Comparison of ENCODE assay signal across 1 cellular context in genomic region chr16:69721441-69721957, GRCh38.
TF ChIP-seq lines count a peak whose summit lies in the region.

No MANE protein-coding gene starts in this region.

TF ChIP-seq in K562, 482 proteins besides CTCF, POLR2A, EP300 and RAD21 (continues in another document):
- TF ChIP-seq, protein P1, sequence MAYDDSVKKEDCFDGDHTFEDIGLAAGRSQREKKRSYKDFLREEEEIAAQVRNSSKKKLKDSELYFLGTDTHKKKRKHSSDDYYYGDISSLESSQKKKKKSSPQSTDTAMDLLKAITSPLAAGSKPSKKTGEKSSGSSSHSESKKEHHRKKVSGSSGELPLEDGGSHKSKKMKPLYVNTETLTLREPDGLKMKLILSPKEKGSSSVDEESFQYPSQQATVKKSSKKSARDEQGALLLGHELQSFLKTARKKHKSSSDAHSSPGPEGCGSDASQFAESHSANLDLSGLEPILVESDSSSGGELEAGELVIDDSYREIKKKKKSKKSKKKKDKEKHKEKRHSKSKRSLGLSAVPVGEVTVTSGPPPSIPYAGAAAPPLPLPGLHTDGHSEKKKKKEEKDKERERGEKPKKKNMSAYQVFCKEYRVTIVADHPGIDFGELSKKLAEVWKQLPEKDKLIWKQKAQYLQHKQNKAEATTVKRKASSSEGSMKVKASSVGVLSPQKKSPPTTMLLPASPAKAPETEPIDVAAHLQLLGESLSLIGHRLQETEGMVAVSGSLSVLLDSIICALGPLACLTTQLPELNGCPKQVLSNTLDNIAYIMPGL (CRISPR knock-in tag; IDR thresholded peaks at IDR 0.05) = no peak
- TF ChIP-seq GTF2B (IDR thresholded peaks at IDR 0.05; ENCODE audit: extremely low read depth, insufficient read length) (no peak), SRF (CRISPR knock-in tag; IDR thresholded peaks at IDR 0.05) (peak in 1 of 2 experiments; percentile 13; a peak in 1 of 4 replicates), HDAC1 (IDR thresholded peaks at IDR 0.05) (no peak), LCOR (CRISPR knock-in tag; IDR thresholded peaks at IDR 0.05) (no peak), HNRNPL (IDR thresholded peaks at IDR 0.05; ENCODE audit: low read depth, low read length) (no peak), GABPB2 (CRISPR knock-in tag; conservative IDR thresholded peaks at IDR 0.05) (no peak), RBM14 (IDR thresholded peaks at IDR 0.05; ENCODE audit: borderline replicate concordance, insufficient read depth, low read depth, low read length) (no peak), KDM1A (IDR thresholded peaks at IDR 0.05) (peak; percentile 55 to 69; a peak in 2 of 4 replicates), POLR2AphosphoS5 (IDR thresholded peaks at IDR 0.05; ENCODE audit: control insufficient read depth, insufficient read depth, low read depth, low read length) (no peak), CREB3 (tag; conservative IDR thresholded peaks at IDR 0.05; ENCODE audit: low read depth) (no peak), OTX1 (CRISPR knock-in tag; IDR thresholded peaks at IDR 0.05) (no peak), NFRKB (IDR thresholded peaks at IDR 0.05; ENCODE audit: low read depth) (no peak), ADNP (tag; IDR thresholded peaks at IDR 0.05) (peak; percentile 48; the same call in 1 of the 2 replicates), SMARCA4 (IDR thresholded peaks at IDR 0.05) (no peak), SMARCA5 (IDR thresholded peaks at IDR 0.05) (peak; percentile 58; the same call in 1 of the 2 replicates), POLR2G (IDR thresholded peaks at IDR 0.05; ENCODE audit: low read depth, low read length) (no peak), ZNF766 (CRISPR knock-in tag; conservative IDR thresholded peaks at IDR 0.05) (no peak), RBM25 (IDR thresholded peaks at IDR 0.05; ENCODE audit: low read depth, low read length, severe bottlenecking) (peak; percentile 83), ZNF655 (CRISPR knock-in tag; IDR thresholded peaks at IDR 0.05) (no peak), KLF1 (tag; IDR thresholded peaks at IDR 0.05) (no peak), BCOR (IDR thresholded peaks at IDR 0.05) (peak; percentile 82), RFX1 (IDR thresholded peaks at IDR 0.05) (no peak), ATF7 (IDR thresholded peaks at IDR 0.05) (0 out of 2 replicates have a peak, but pooled peaks have one; percentile 8), ZNF212 (CRISPR knock-in tag; IDR thresholded peaks at IDR 0.05) (no peak), NR4A1 (CRISPR knock-in tag; IDR thresholded peaks at IDR 0.05) (no peak), NR4A1 (tag; IDR thresholded peaks at IDR 0.05) (no peak)
- TF ChIP-seq, protein P2, sequence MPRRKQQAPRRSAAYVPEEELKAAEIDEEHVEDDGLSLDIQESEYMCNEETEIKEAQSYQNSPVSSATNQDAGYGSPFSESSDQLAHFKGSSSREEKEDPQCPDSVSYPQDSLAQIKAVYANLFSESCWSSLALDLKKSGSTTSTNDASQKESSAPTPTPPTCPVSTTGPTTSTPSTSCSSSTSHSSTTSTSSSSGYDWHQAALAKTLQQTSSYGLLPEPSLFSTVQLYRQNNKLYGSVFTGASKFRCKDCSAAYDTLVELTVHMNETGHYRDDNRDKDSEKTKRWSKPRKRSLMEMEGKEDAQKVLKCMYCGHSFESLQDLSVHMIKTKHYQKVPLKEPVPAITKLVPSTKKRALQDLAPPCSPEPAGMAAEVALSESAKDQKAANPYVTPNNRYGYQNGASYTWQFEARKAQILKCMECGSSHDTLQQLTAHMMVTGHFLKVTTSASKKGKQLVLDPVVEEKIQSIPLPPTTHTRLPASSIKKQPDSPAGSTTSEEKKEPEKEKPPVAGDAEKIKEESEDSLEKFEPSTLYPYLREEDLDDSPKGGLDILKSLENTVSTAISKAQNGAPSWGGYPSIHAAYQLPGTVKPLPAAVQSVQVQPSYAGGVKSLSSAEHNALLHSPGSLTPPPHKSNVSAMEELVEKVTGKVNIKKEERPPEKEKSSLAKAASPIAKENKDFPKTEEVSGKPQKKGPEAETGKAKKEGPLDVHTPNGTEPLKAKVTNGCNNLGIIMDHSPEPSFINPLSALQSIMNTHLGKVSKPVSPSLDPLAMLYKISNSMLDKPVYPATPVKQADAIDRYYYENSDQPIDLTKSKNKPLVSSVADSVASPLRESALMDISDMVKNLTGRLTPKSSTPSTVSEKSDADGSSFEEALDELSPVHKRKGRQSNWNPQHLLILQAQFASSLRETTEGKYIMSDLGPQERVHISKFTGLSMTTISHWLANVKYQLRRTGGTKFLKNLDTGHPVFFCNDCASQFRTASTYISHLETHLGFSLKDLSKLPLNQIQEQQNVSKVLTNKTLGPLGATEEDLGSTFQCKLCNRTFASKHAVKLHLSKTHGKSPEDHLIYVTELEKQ (CRISPR knock-in tag; IDR thresholded peaks at IDR 0.05) = no peak
- TF ChIP-seq, protein P3, sequence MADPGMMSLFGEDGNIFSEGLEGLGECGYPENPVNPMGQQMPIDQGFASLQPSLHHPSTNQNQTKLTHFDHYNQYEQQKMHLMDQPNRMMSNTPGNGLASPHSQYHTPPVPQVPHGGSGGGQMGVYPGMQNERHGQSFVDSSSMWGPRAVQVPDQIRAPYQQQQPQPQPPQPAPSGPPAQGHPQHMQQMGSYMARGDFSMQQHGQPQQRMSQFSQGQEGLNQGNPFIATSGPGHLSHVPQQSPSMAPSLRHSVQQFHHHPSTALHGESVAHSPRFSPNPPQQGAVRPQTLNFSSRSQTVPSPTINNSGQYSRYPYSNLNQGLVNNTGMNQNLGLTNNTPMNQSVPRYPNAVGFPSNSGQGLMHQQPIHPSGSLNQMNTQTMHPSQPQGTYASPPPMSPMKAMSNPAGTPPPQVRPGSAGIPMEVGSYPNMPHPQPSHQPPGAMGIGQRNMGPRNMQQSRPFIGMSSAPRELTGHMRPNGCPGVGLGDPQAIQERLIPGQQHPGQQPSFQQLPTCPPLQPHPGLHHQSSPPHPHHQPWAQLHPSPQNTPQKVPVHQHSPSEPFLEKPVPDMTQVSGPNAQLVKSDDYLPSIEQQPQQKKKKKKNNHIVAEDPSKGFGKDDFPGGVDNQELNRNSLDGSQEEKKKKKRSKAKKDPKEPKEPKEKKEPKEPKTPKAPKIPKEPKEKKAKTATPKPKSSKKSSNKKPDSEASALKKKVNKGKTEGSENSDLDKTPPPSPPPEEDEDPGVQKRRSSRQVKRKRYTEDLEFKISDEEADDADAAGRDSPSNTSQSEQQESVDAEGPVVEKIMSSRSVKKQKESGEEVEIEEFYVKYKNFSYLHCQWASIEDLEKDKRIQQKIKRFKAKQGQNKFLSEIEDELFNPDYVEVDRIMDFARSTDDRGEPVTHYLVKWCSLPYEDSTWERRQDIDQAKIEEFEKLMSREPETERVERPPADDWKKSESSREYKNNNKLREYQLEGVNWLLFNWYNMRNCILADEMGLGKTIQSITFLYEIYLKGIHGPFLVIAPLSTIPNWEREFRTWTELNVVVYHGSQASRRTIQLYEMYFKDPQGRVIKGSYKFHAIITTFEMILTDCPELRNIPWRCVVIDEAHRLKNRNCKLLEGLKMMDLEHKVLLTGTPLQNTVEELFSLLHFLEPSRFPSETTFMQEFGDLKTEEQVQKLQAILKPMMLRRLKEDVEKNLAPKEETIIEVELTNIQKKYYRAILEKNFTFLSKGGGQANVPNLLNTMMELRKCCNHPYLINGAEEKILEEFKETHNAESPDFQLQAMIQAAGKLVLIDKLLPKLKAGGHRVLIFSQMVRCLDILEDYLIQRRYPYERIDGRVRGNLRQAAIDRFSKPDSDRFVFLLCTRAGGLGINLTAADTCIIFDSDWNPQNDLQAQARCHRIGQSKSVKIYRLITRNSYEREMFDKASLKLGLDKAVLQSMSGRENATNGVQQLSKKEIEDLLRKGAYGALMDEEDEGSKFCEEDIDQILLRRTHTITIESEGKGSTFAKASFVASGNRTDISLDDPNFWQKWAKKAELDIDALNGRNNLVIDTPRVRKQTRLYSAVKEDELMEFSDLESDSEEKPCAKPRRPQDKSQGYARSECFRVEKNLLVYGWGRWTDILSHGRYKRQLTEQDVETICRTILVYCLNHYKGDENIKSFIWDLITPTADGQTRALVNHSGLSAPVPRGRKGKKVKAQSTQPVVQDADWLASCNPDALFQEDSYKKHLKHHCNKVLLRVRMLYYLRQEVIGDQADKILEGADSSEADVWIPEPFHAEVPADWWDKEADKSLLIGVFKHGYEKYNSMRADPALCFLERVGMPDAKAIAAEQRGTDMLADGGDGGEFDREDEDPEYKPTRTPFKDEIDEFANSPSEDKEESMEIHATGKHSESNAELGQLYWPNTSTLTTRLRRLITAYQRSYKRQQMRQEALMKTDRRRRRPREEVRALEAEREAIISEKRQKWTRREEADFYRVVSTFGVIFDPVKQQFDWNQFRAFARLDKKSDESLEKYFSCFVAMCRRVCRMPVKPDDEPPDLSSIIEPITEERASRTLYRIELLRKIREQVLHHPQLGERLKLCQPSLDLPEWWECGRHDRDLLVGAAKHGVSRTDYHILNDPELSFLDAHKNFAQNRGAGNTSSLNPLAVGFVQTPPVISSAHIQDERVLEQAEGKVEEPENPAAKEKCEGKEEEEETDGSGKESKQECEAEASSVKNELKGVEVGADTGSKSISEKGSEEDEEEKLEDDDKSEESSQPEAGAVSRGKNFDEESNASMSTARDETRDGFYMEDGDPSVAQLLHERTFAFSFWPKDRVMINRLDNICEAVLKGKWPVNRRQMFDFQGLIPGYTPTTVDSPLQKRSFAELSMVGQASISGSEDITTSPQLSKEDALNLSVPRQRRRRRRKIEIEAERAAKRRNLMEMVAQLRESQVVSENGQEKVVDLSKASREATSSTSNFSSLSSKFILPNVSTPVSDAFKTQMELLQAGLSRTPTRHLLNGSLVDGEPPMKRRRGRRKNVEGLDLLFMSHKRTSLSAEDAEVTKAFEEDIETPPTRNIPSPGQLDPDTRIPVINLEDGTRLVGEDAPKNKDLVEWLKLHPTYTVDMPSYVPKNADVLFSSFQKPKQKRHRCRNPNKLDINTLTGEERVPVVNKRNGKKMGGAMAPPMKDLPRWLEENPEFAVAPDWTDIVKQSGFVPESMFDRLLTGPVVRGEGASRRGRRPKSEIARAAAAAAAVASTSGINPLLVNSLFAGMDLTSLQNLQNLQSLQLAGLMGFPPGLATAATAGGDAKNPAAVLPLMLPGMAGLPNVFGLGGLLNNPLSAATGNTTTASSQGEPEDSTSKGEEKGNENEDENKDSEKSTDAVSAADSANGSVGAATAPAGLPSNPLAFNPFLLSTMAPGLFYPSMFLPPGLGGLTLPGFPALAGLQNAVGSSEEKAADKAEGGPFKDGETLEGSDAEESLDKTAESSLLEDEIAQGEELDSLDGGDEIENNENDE (IDR thresholded peaks at IDR 0.05; ENCODE audit: low read depth, low read length) = no peak
- TF ChIP-seq, protein P4, sequence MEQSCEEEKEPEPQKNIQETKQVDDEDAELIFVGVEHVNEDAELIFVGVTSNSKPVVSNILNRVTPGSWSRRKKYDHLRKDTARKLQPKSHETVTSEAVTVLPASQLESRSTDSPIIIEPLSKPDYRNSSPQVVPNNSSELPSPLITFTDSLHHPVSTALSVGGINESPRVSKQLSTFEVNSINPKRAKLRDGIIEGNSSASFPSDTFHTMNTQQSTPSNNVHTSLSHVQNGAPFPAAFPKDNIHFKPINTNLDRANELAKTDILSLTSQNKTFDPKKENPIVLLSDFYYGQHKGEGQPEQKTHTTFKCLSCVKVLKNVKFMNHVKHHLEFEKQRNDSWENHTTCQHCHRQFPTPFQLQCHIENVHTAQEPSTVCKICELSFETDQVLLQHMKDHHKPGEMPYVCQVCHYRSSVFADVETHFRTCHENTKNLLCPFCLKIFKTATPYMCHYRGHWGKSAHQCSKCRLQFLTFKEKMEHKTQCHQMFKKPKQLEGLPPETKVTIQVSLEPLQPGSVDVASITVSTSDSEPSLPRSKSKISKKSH (CRISPR knock-in tag; IDR thresholded peaks at IDR 0.05) = no peak
- TF ChIP-seq, protein P5, sequence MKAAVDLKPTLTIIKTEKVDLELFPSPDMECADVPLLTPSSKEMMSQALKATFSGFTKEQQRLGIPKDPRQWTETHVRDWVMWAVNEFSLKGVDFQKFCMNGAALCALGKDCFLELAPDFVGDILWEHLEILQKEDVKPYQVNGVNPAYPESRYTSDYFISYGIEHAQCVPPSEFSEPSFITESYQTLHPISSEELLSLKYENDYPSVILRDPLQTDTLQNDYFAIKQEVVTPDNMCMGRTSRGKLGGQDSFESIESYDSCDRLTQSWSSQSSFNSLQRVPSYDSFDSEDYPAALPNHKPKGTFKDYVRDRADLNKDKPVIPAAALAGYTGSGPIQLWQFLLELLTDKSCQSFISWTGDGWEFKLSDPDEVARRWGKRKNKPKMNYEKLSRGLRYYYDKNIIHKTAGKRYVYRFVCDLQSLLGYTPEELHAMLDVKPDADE (conservative IDR thresholded peaks at IDR 0.05; ENCODE audit: control insufficient read depth, low read depth, low read length) = no peak
- TF ChIP-seq, protein P6, sequence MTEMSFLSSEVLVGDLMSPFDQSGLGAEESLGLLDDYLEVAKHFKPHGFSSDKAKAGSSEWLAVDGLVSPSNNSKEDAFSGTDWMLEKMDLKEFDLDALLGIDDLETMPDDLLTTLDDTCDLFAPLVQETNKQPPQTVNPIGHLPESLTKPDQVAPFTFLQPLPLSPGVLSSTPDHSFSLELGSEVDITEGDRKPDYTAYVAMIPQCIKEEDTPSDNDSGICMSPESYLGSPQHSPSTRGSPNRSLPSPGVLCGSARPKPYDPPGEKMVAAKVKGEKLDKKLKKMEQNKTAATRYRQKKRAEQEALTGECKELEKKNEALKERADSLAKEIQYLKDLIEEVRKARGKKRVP (CRISPR knock-in tag; IDR thresholded peaks at IDR 0.05) = no peak
